In the genomic region with DNA sequence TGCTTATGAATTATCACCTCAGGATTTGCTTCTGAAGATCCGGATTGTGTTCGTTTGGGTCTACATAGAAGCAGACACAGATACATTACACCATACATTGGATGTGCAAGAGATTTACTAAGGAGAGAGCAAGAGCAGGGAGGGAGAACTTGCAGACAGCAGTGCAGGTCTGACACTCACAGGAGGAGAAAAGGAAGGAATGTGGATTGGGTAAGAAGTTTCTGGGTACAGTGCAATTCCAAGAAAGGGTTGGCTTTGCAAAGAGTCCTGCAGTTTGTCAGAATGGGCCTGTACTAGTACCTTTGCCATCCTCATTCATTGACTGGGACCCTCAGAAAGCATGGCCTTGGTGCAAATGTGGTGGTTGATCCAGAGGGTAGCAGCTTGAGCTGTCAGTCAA, we compare ENCODE assay signal across 27 cellular contexts.
"Had no signal": no experiment of that assay in that cellular context is flagged by ENCODE, and none has a peak within 500 bp of the region (broad histone marks: within the 10 kb centered on the region; RNA-seq: fewer than 3 reads in every experiment).

No MANE protein-coding gene starts in this region.

- DNase-seq: activated CD4-positive, alpha-beta T cell treated with anti-CD3 and anti-CD28 coated beads for 4 hours; activated CD4-positive, alpha-beta T cell treated with anti-CD3 and anti-CD28 coated beads, Interleukin-2, amount 50 U/mL, for 4 hours; activated naive CD4-positive, alpha-beta T cell; activated T-cell treated with anti-CD3 and anti-CD28 coated beads for 4 hours; activated T-cell treated with anti-CD3 and anti-CD28 coated beads, Interleukin-2, amount 50 U/mL, for 72 hours; anterior cingulate cortex; dermis blood vessel endothelial cell; effector CD4-positive, alpha-beta T cell; hypothalamus; left lung; lower lobe of right lung; ovary; psoas muscle; sigmoid colon; small intestine; stimulated activated CD4-positive, alpha-beta T cell treated with anti-CD3 and anti-CD28 coated beads, Interleukin-4, amount 100 ng/mL, for 24 hours; substantia nigra; upper lobe of left lung had no signal

- H3K27ac ChIP-seq: gastroesophageal sphincter, left lung, lower lobe of right lung, ovary, psoas muscle, sigmoid colon, upper lobe of left lung, vagina had no signal

- H3K4me3 Mint-ChIP-seq: activated naive CD8-positive, alpha-beta T cell; activated T-cell treated with anti-CD3 and anti-CD28 coated beads, Interleukin-2, amount 50 U/mL, for 72 hours; nephron; stimulated activated effector memory CD8-positive, alpha-beta T cell treated with anti-CD3 and anti-CD28 coated beads, Interleukin-12 subunit alpha, Interleukin-12 subunit beta, amount 100 ng/mL, for 72 hours; stimulated activated naive CD8-positive, alpha-beta T cell treated with anti-CD3 and anti-CD28 coated beads, Interleukin-15, Interleukin-2, amounts not matched to agents 100 ng/mL and 50 ng/mL, for 24 hours had no signal

- H3K9me3 Mint-ChIP-seq: activated T-cell treated with anti-CD3 and anti-CD28 coated beads, Interleukin-2, amount 50 U/mL, for 72 hours; stimulated activated effector memory CD8-positive, alpha-beta T cell treated with anti-CD3 and anti-CD28 coated beads, Interleukin-12 subunit alpha, Interleukin-12 subunit beta, amount 100 ng/mL, for 72 hours; stimulated activated naive CD8-positive, alpha-beta T cell treated with anti-CD3 and anti-CD28 coated beads, Interleukin-15, Interleukin-2, amounts not matched to agents 100 ng/mL and 50 ng/mL, for 24 hours had no signal

- H3K27me3 Mint-ChIP-seq: activated naive CD8-positive, alpha-beta T cell; stimulated activated naive CD8-positive, alpha-beta T cell treated with anti-CD3 and anti-CD28 coated beads, Interleukin-15, Interleukin-2, amounts not matched to agents 100 ng/mL and 50 ng/mL, for 24 hours had no signal

- H3K4me3 ChIP-seq: gastroesophageal sphincter, left lung, lower lobe of right lung, ovary, psoas muscle, sigmoid colon, upper lobe of left lung, vagina had no signal

- ATAC-seq: activated T-cell treated with anti-CD3 and anti-CD28 coated beads, Interleukin-2, amount 50 U/mL, for 72 hours; gastroesophageal sphincter; left lung; lower lobe of right lung; psoas muscle; stimulated activated effector memory CD8-positive, alpha-beta T cell treated with anti-CD3 and anti-CD28 coated beads, Interleukin-12 subunit alpha, Interleukin-12 subunit beta, amount 100 ng/mL, for 72 hours had no signal

- H3K36me3 ChIP-seq: gastroesophageal sphincter, left lung, lower lobe of right lung, ovary, sigmoid colon, upper lobe of left lung, vagina had no signal

- FAIRE-seq: colon, endometrium, islet of Langerhans, small intestine had no signal

- H3K27ac Mint-ChIP-seq: activated naive CD8-positive, alpha-beta T cell; activated T-cell treated with anti-CD3 and anti-CD28 coated beads, Interleukin-2, amount 50 U/mL, for 72 hours; nephron; stimulated activated effector memory CD8-positive, alpha-beta T cell treated with anti-CD3 and anti-CD28 coated beads, Interleukin-12 subunit alpha, Interleukin-12 subunit beta, amount 100 ng/mL, for 72 hours; stimulated activated naive CD8-positive, alpha-beta T cell treated with anti-CD3 and anti-CD28 coated beads, Interleukin-15, Interleukin-2, amounts not matched to agents 100 ng/mL and 50 ng/mL, for 24 hours had no signal

- H3K9me3 ChIP-seq: gastroesophageal sphincter, left lung, lower lobe of right lung, ovary, psoas muscle, sigmoid colon, upper lobe of left lung, vagina had no signal

- H3K27me3 ChIP-seq: gastroesophageal sphincter, left lung, ovary, sigmoid colon, upper lobe of left lung, vagina had no signal
